3 cellular contexts compared by ENCODE assay signal in the genomic region with DNA sequence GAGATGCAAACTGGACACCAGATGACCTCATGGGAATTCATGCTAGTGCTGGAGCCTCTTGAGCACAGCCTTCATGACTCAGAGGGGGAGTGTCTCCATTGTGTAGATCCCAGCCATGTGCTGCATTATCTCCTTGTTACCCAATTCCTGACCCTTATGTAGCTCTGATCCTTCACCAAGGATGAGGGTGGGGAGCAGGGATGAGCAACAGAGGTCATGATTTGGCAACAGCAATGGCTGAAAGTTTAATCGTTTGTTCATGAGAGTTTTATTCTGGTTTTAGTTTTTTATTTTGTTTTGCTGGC.
TF ChIP-seq lines count a peak whose summit lies in the region.

No MANE protein-coding gene starts in this region.

TF ChIP-seq in A549, 52 proteins besides CTCF, POLR2A, EP300 and RAD21 (continued from another document and continues in another):
- TF ChIP-seq MAZ (IDR thresholded peaks at IDR 0.05; ENCODE audit: borderline replicate concordance, low read depth, low read length) (no peak), CBX2 (IDR thresholded peaks at IDR 0.05; ENCODE audit: borderline replicate concordance, low read depth) (no peak), ZC3H11A (IDR thresholded peaks at IDR 0.05) (no peak), CHD4 (IDR thresholded peaks at IDR 0.05; ENCODE audit: borderline replicate concordance) (no peak), ESRRA (IDR thresholded peaks at IDR 0.05; ENCODE audit: borderline replicate concordance, low read length) (no peak), PBX3 (IDR thresholded peaks at IDR 0.05) (no peak), FOSB (CRISPR knock-in tag; IDR thresholded peaks at IDR 0.05) (no peak), HOXA7 (CRISPR knock-in tag; IDR thresholded peaks at IDR 0.05) (no peak), TP53 (CRISPR knock-in tag; IDR thresholded peaks at IDR 0.05) (no peak), HOXB13 (CRISPR knock-in tag; IDR thresholded peaks at IDR 0.05; ENCODE audit: low read depth) (no peak), HOXB5 (CRISPR knock-in tag; IDR thresholded peaks at IDR 0.05) (no peak), MAFK (IDR thresholded peaks at IDR 0.05; ENCODE audit: partially characterized antibody) (no peak), USF2 (IDR thresholded peaks at IDR 0.05) (peak; percentile 43; the same call in 1 of the 2 replicates), RARB (CRISPR knock-in tag; IDR thresholded peaks at IDR 0.05) (no peak), NFE2L2 (conservative IDR thresholded peaks at IDR 0.05; ENCODE audit: low read length) (no peak), RCOR1 (IDR thresholded peaks at IDR 0.05; ENCODE audit: low read depth, low read length) (no peak), ZSCAN20 (CRISPR knock-in tag; IDR thresholded peaks at IDR 0.05) (no peak), EHF (CRISPR knock-in tag; IDR thresholded peaks at IDR 0.05) (no peak), FOXS1 (CRISPR knock-in tag; IDR thresholded peaks at IDR 0.05) (no peak)
- TF ChIP-seq, protein P1, sequence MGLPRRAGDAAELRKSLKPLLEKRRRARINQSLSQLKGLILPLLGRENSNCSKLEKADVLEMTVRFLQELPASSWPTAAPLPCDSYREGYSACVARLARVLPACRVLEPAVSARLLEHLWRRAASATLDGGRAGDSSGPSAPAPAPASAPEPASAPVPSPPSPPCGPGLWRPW (IDR thresholded peaks at IDR 0.05): 0 out of 2 replicates have a peak, but pooled peaks have one; percentile 45
- TF ChIP-seq, protein P2, sequence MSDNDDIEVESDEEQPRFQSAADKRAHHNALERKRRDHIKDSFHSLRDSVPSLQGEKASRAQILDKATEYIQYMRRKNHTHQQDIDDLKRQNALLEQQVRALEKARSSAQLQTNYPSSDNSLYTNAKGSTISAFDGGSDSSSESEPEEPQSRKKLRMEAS (IDR thresholded peaks at IDR 0.05): peak; percentile 91
- TF ChIP-seq, protein P3, sequence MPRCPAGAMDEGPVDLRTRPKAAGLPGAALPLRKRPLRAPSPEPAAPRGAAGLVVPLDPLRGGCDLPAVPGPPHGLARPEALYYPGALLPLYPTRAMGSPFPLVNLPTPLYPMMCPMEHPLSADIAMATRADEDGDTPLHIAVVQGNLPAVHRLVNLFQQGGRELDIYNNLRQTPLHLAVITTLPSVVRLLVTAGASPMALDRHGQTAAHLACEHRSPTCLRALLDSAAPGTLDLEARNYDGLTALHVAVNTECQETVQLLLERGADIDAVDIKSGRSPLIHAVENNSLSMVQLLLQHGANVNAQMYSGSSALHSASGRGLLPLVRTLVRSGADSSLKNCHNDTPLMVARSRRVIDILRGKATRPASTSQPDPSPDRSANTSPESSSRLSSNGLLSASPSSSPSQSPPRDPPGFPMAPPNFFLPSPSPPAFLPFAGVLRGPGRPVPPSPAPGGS (IDR thresholded peaks at IDR 0.05): peak; percentile 25; the same call in 1 of the 3 replicates

TF ChIP-seq in HEK293, 187 proteins besides CTCF, POLR2A, EP300 and RAD21 (continued from another document):
- TF ChIP-seq ATF2 (tag by site-specific recombination; IDR thresholded peaks at IDR 0.05; ENCODE audit: low read depth): peak; percentile 48; the same call in 1 of the 2 replicates
- TF ChIP-seq ZNF600 (tag by site-specific recombination; IDR thresholded peaks at IDR 0.05): peak; percentile 67
- 0 out of 2 replicates have a peak, but pooled peaks have one; percentile 12 for TF ChIP-seq INSM2 (tag by site-specific recombination; IDR thresholded peaks at IDR 0.05)

TF ChIP-seq in SK-N-SH, 30 proteins besides CTCF, POLR2A, EP300 and RAD21 (continued from another document):
- peak; percentile 9; the same call in 1 of the 2 replicates for TF ChIP-seq TAF1 (IDR thresholded peaks at IDR 0.05; ENCODE audit: borderline replicate concordance, low read depth, low read length)
- 0 out of 2 replicates have a peak, but pooled peaks have one; percentile 14 for TF ChIP-seq POLR2AphosphoS5 (IDR thresholded peaks at IDR 0.05; ENCODE audit: low read depth, low read length)
- TF ChIP-seq, protein P4, sequence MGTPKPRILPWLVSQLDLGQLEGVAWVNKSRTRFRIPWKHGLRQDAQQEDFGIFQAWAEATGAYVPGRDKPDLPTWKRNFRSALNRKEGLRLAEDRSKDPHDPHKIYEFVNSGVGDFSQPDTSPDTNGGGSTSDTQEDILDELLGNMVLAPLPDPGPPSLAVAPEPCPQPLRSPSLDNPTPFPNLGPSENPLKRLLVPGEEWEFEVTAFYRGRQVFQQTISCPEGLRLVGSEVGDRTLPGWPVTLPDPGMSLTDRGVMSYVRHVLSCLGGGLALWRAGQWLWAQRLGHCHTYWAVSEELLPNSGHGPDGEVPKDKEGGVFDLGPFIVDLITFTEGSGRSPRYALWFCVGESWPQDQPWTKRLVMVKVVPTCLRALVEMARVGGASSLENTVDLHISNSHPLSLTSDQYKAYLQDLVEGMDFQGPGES (IDR thresholded peaks at IDR 0.05; ENCODE audit: low read depth, low read length): no peak
- TF ChIP-seq TCF12 (IDR thresholded peaks at IDR 0.05): peak; percentile 67
- TF ChIP-seq NRF1 (IDR thresholded peaks at IDR 0.05; ENCODE audit: low read depth, low read length): no peak
- no peak for TF ChIP-seq SIN3A (IDR thresholded peaks at IDR 0.05; ENCODE audit: borderline replicate concordance, low read depth, low read length)
- TF ChIP-seq FOSL2 (IDR thresholded peaks at IDR 0.05; ENCODE audit: borderline replicate concordance, low read depth): peak; percentile 79
- TF ChIP-seq NFIC (IDR thresholded peaks at IDR 0.05; ENCODE audit: borderline replicate concordance): no peak
- peak; percentile 72; the same call in 1 of the 2 replicates for TF ChIP-seq RXRA (IDR thresholded peaks at IDR 0.05; ENCODE audit: borderline replicate concordance, low read depth)
- TF ChIP-seq GATA2 (CRISPR knock-in tag; IDR thresholded peaks at IDR 0.05): no peak
- peak; percentile 67; the same call in 1 of the 2 replicates for TF ChIP-seq JUND (IDR thresholded peaks at IDR 0.05)
- TF ChIP-seq, protein P5, sequence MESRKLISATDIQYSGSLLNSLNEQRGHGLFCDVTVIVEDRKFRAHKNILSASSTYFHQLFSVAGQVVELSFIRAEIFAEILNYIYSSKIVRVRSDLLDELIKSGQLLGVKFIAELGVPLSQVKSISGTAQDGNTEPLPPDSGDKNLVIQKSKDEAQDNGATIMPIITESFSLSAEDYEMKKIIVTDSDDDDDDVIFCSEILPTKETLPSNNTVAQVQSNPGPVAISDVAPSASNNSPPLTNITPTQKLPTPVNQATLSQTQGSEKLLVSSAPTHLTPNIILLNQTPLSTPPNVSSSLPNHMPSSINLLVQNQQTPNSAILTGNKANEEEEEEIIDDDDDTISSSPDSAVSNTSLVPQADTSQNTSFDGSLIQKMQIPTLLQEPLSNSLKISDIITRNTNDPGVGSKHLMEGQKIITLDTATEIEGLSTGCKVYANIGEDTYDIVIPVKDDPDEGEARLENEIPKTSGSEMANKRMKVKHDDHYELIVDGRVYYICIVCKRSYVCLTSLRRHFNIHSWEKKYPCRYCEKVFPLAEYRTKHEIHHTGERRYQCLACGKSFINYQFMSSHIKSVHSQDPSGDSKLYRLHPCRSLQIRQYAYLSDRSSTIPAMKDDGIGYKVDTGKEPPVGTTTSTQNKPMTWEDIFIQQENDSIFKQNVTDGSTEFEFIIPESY (IDR thresholded peaks at IDR 0.05; ENCODE audit: borderline replicate concordance, low read depth): 0 out of 2 replicates have a peak, but pooled peaks have one; percentile 47
